ENCODE assay signal across 24 cellular contexts in the genomic region with DNA sequence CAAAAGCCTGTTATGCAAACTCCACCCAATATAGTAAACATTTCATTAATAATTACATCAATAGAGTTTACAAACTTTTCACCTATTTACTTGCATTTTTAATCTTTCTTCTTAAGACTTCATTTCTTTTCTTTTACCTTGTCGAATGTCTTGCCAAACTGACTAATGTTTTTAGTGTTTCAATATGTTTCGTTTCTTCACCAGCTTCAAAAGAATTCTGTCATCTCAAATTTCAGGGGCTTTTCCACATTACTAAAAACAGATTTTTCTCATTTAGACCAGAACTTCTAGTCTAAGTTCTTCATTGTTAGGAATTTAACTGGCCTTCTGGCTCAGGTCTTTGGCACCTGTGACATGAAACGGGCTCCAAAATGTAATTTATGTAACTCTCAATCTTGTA.
DNase-seq lines count a peak whose midpoint lies in the region; ATAC-seq and TF ChIP-seq lines count a peak whose summit lies in the region.
"Had no signal": no experiment of that assay in that cellular context is flagged by ENCODE, and none has a peak within 500 bp of the region (broad histone marks: within the 10 kb centered on the region; RNA-seq: fewer than 3 reads in every experiment).

No MANE protein-coding gene starts in this region.

- in situ Hi-C loops in GM13977 (cut with MboI; ENCODE audit: low pct_unique_long_range_greater_than_20kb, low sequenced_read_pairs, unreplicated experiment) (no loop called here), GM13976 (cut with MboI; ENCODE audit: low sequenced_read_pairs, unreplicated experiment) (no loop called here)

- TF ChIP-seq CTCF in GM13977 (IDR thresholded peaks at IDR 0.05; ENCODE audit: extremely low read depth, insufficient read depth, missing control alignments) (no peak), nephron (IDR thresholded peaks at IDR 0.05; ENCODE audit: unreplicated experiment in 3 of 3) (no peak), GM13976 (IDR thresholded peaks at IDR 0.05; ENCODE audit: borderline replicate concordance, control extremely low read depth, extremely low read depth, insufficient read depth, missing control alignments) (no peak)

- H3K36me3 Mint-ChIP-seq in nephron (ENCODE audit: low read depth), result peaks cover 15% of the 10 kb centered on the region
- H3K36me3 Mint-ChIP-seq: activated naive CD8-positive, alpha-beta T cell treated with anti-CD3 and anti-CD28 coated beads, Interleukin-2, amount 10 ng/mL, durations not matched to agents 7 days and 5 days; T-cell had no signal

- ATAC-seq in SK-N-SH treated with all-trans-retinoic acid at 6 μM for 48 hours, result peak; percentile 78
- ATAC-seq in GM18867 (IDR thresholded peaks at IDR 0.05; ENCODE audit: unreplicated experiment), result no peak
- ATAC-seq in HG03280 (IDR thresholded peaks at IDR 0.05; ENCODE audit: unreplicated experiment), result no peak
- ATAC-seq: HCT116; right cardiac atrium; stimulated activated naive CD8-positive, alpha-beta T cell treated with anti-CD3 and anti-CD28 coated beads, Interleukin-15, Interleukin-2, amounts not matched to agents 100 U/mL and 50 U/mL, for 24 hours; T-cell had no signal

- DNase-seq in GM13977 (ENCODE audit: low spot score) (peak; percentile 6), fibroblast of gingiva (ENCODE audit: low read depth) (peak; percentile 63), GM13976 (ENCODE audit: low spot score) (no peak)
- DNase-seq: activated CD4-positive, alpha-beta T cell treated with anti-CD3 and anti-CD28 coated beads, Interleukin-2, amount 10 ng/mL, durations not matched to agents 7 days and 5 days; activated effector memory CD4-positive, alpha-beta T cell treated with anti-CD3 and anti-CD28 coated beads, Interleukin-2, amount 50 U/mL, for 16 hours; activated naive CD8-positive, alpha-beta T cell treated with anti-CD3 and anti-CD28 coated beads, Interleukin-2, amount 10 ng/mL, durations not matched to agents 7 days and 5 days; brain microvascular endothelial cell; cerebellar nuclear complex; dorsolateral prefrontal cortex; esophagus squamous epithelium; left ventricle myocardium inferior; NCI-H1048; NCI-H446; NCI-H748 treated with DMSO at 0.1 percent for 48 hours; posterior cingulate gyrus; right cardiac atrium; stimulated activated CD4-positive, alpha-beta T cell treated with anti-CD3 and anti-CD28 coated beads, Interleukin-1b, Interleukin-23, amount 100 ng/mL, for 48 hours; stimulated activated naive CD8-positive, alpha-beta T cell treated with anti-CD3 and anti-CD28 coated beads, Interleukin-15, Interleukin-2, amounts not matched to agents 100 U/mL and 50 U/mL, for 24 hours; T-cell had no signal

- H3K4me1 Mint-ChIP-seq in nephron, result peaks cover 14% of the 10 kb centered on the region
- H3K4me1 Mint-ChIP-seq: activated CD4-positive, alpha-beta T cell treated with anti-CD3 and anti-CD28 coated beads, Interleukin-2, amount 10 ng/mL, durations not matched to agents 7 days and 5 days; T-cell had no signal

- H3K27me3 Mint-ChIP-seq in nephron (ENCODE audit: low read depth), result no peaks in the 10 kb centered on the region
- H3K27me3 Mint-ChIP-seq: activated CD4-positive, alpha-beta T cell treated with anti-CD3 and anti-CD28 coated beads, Interleukin-2, amount 10 ng/mL, durations not matched to agents 7 days and 5 days; activated naive CD8-positive, alpha-beta T cell treated with anti-CD3 and anti-CD28 coated beads, Interleukin-2, amount 10 ng/mL, durations not matched to agents 7 days and 5 days had no signal

- H3K4me3 Mint-ChIP-seq in nephron, result no peak overlapping the region
- H3K4me3 Mint-ChIP-seq: activated CD4-positive, alpha-beta T cell treated with anti-CD3 and anti-CD28 coated beads, Interleukin-2, amount 10 ng/mL, durations not matched to agents 7 days and 5 days; activated naive CD8-positive, alpha-beta T cell treated with anti-CD3 and anti-CD28 coated beads, Interleukin-2, amount 10 ng/mL, durations not matched to agents 7 days and 5 days; T-cell had no signal

- H3K27ac Mint-ChIP-seq in nephron, result peak overlapping the region in 2 of 3 experiments; percentile 28 to 57
- H3K27ac Mint-ChIP-seq: activated CD4-positive, alpha-beta T cell treated with anti-CD3 and anti-CD28 coated beads, Interleukin-2, amount 10 ng/mL, durations not matched to agents 7 days and 5 days; activated naive CD8-positive, alpha-beta T cell treated with anti-CD3 and anti-CD28 coated beads, Interleukin-2, amount 10 ng/mL, durations not matched to agents 7 days and 5 days; T-cell had no signal

- no peaks in the 10 kb centered on the region for H3K9me3 Mint-ChIP-seq in nephron
- H3K9me3 Mint-ChIP-seq: activated CD4-positive, alpha-beta T cell treated with anti-CD3 and anti-CD28 coated beads, Interleukin-2, amount 10 ng/mL, durations not matched to agents 7 days and 5 days; activated naive CD8-positive, alpha-beta T cell treated with anti-CD3 and anti-CD28 coated beads, Interleukin-2, amount 10 ng/mL, durations not matched to agents 7 days and 5 days; T-cell had no signal

TF ChIP-seq in SK-N-SH treated with all-trans-retinoic acid at 6 μM for 48 hours, 23 proteins besides CTCF, POLR2A, EP300 and RAD21:
- TF ChIP-seq OSR1 (CRISPR knock-in tag; IDR thresholded peaks at IDR 0.05) (no peak), ZNF565 (CRISPR knock-in tag; conservative IDR thresholded peaks at IDR 0.05; ENCODE audit: low read depth) (no peak), ZFP3 (CRISPR knock-in tag; IDR thresholded peaks at IDR 0.05) (no peak), ZC3H10 (CRISPR knock-in tag; IDR thresholded peaks at IDR 0.05) (no peak), ARNTL (CRISPR knock-in tag; IDR thresholded peaks at IDR 0.05; ENCODE audit: borderline replicate concordance, low read depth) (no peak)
